In genomic region chr7:37832194-37832593, GRCh38 we compare ENCODE assay signal across 8 cellular contexts. TPM values are rescaled to one million over a fixed set of nuclear protein-coding genes. Genes with fewer than 3 reads are reported as not detected.
DNase-seq lines count a peak whose midpoint lies in the region; ATAC-seq, FAIRE-seq and TF ChIP-seq lines count a peak whose summit lies in the region.

No MANE protein-coding gene starts in this region.

- no peak overlapping the region for H3K27ac ChIP-seq in brain microvascular endothelial cell

- no peak for TF ChIP-seq CTCF in brain microvascular endothelial cell (IDR thresholded peaks at IDR 0.05; ENCODE audit: low read depth, low read length, missing control alignments)

- no peak for TF ChIP-seq POLR2A in GM12891 (IDR thresholded peaks at IDR 0.05; ENCODE audit: low read depth, low read length)

- peak; percentile 92 for ATAC-seq in GM21825 (IDR thresholded peaks at IDR 0.05; ENCODE audit: unreplicated experiment)

- H3K27me3 ChIP-seq in brain microvascular endothelial cell (replicated peaks), result no peaks in the 10 kb centered on the region

- FAIRE-seq in GM12891 (lab: Jason Lieb, UNC), result peak; percentile 87

- H3K36me3 ChIP-seq in brain microvascular endothelial cell (replicated peaks), result no peaks in the 10 kb centered on the region

- DNase-seq in GM12891 (ENCODE audit: insufficient read length, low spot score), result no peak
- DNase-seq in NCI-H1092 treated with DMSO at 0.1 percent for 48 hours (lab: John Stamatoyannopoulos, UW), result peak; percentile 36
- peak; percentile 11 for DNase-seq in brain microvascular endothelial cell
- DNase-seq in mucosa of gallbladder (ENCODE audit: low spot score), result peak; percentile 84
- DNase-seq in ecto neural progenitor cell (ENCODE audit: low spot score), result no peak
- no peak for DNase-seq in GM19240 (ENCODE audit: insufficient read length, low spot score)
- DNase-seq in SKM-1 treated with dmso at 0.1 percent for 144 hours (lab: John Stamatoyannopoulos, UW; ENCODE audit: unreplicated experiment), result no peak

- H3K4me3 ChIP-seq in brain microvascular endothelial cell (ENCODE audit: low read depth, low read length), result no peak overlapping the region

- in situ Hi-C loops in brain microvascular endothelial cell (cut with HindIII; ENCODE audit: low pct_ligation_motif_present, low sequenced_read_pairs), result no loop called here

TF ChIP-seq in GM12891, 5 proteins besides CTCF, POLR2A, EP300 and RAD21:
- TF ChIP-seq POU2F2 (IDR thresholded peaks at IDR 0.05; ENCODE audit: low read depth, low read length) (no peak), SPI1 (IDR thresholded peaks at IDR 0.05; ENCODE audit: low read depth, low read length) (no peak), TAF1 (IDR thresholded peaks at IDR 0.05; ENCODE audit: low read depth, low read length) (no peak), POLR2AphosphoS5 (IDR thresholded peaks at IDR 0.05; ENCODE audit: low read depth, low read length) (no peak), PAX5 (IDR thresholded peaks at IDR 0.05; ENCODE audit: insufficient read depth, low read length, severe bottlenecking) (no peak)

RNA-seq across cellular contexts. Expression of gene NME8, which starts 16.2 kb away (rescaled TPM):
- polyA plus RNA-seq in GM12891 (2012; ENCODE audit: low read depth, missing spikeins), result 2.0 TPM
- total RNA-seq in mucosa of gallbladder, result 0.89 TPM

Comparison
In these comparisons a context has a peak if more than half of its experiments do, and no peak if none do; other contexts are left out.
1. DNase-seq: peak in NCI-H1092 treated with DMSO at 0.1 percent for 48 hours (single experiment), brain microvascular endothelial cell (single experiment) and mucosa of gallbladder (single experiment); none in GM12891 (single experiment), ecto neural progenitor cell (single experiment), GM19240 (single experiment) and SKM-1 treated with dmso at 0.1 percent for 144 hours (single experiment).